In genomic region chr12:4809449-4810218, GRCh38 we compare ENCODE assay signal across 8 cellular contexts.
DNase-seq lines count a peak whose midpoint lies in the region; ATAC-seq and TF ChIP-seq lines count a peak whose summit lies in the region.

No MANE protein-coding gene starts in this region.

- POLR2A ChIA-PET in GM10248 (lab: Yijun Ruan, JAX), result no interaction called here

- H3K4me3 ChIP-seq in mammary epithelial cell (replicated peaks in 1 of 3; ENCODE audit: insufficient read depth in 1 of 3, low read depth in 2 of 3, low read length in 3 of 3), result no peak overlapping the region
- H3K4me3 ChIP-seq in mucosa of rectum (ENCODE audit: low read length in 2 of 2), result peak overlapping the region; percentile 7 to 35
- peak overlapping the region; percentile 37 for H3K4me3 ChIP-seq in upper lobe of right lung

- no peaks in the 10 kb centered on the region for H3K4me1 ChIP-seq in mammary epithelial cell (ENCODE audit: insufficient read depth, low read length)
- no peaks in the 10 kb centered on the region for H3K4me1 ChIP-seq in mucosa of rectum (ENCODE audit: control insufficient read depth in 2 of 2, insufficient read depth in 2 of 2, low read length in 2 of 2)
- no peaks in the 10 kb centered on the region for H3K4me1 ChIP-seq in upper lobe of right lung

- peaks cover 29% of the 10 kb centered on the region for H3K27me3 ChIP-seq in mammary epithelial cell (ENCODE audit: insufficient read depth, low read length)
- H3K27me3 ChIP-seq in mucosa of rectum (ENCODE audit: control insufficient read depth in 2 of 2, insufficient read depth in 2 of 2, low read length in 2 of 2), result peaks cover 7% of the 10 kb centered on the region in 2 donors
- H3K27me3 ChIP-seq in upper lobe of right lung, result peaks cover 49% of the 10 kb centered on the region

- H3K4me2 ChIP-seq in mammary epithelial cell (ENCODE audit: insufficient read depth, low read depth, low read length), result peak overlapping the region; percentile 48

- WGBS in mammary epithelial cell (ENCODE audit: low coverage, missing lambda C conversion rate), result 5% methylated on average over 18 of the region's 80 CpGs

- H2AFZ ChIP-seq in mammary epithelial cell (ENCODE audit: low read depth, low read length), result no peak overlapping the region

- H3K36me3 ChIP-seq in mammary epithelial cell (ENCODE audit: insufficient read depth, low read length) (no peaks in the 10 kb centered on the region), mucosa of rectum (ENCODE audit: control insufficient read depth in 2 of 2, insufficient read depth in 2 of 2, low read length in 2 of 2) (no peaks in the 10 kb centered on the region), upper lobe of right lung (no peaks in the 10 kb centered on the region)

- H3K9me3 ChIP-seq in mammary epithelial cell (replicated peaks; ENCODE audit: insufficient read depth, low read length), result no peaks in the 10 kb centered on the region
- H3K9me3 ChIP-seq in mucosa of rectum (ENCODE audit: control insufficient read depth in 2 of 2, low read length in 2 of 2), result no peaks in the 10 kb centered on the region
- no peaks in the 10 kb centered on the region for H3K9me3 ChIP-seq in upper lobe of right lung

- ATAC-seq in upper lobe of right lung (no peak), HG03135 (IDR thresholded peaks at IDR 0.05; ENCODE audit: unreplicated experiment) (no peak)

- intact Hi-C loops in mammary epithelial cell (cut with micrococcal nuclease) (no loop called here), upper lobe of right lung (cut with DNase I) (no loop called here)

- no peaks in the 10 kb centered on the region for H3K79me2 ChIP-seq in mammary epithelial cell (ENCODE audit: insufficient read depth, low read length)

- H3K9ac ChIP-seq in mammary epithelial cell (ENCODE audit: insufficient read depth, low read length), result no peak overlapping the region
- no peak overlapping the region for H3K9ac ChIP-seq in mucosa of rectum (ENCODE audit: low read depth in 1 of 2, low read length in 2 of 2)

- H4K20me1 ChIP-seq in mammary epithelial cell (ENCODE audit: insufficient read depth, low read length), result no peaks in the 10 kb centered on the region

- dilution Hi-C loops in mammary epithelial cell (cut with HindIII; ENCODE audit: low sequenced_read_pairs), result no loop called here

- in situ Hi-C loops in mammary epithelial cell (cut with MboI; ENCODE audit: low sequenced_read_pairs in 2 of 2), result no loop called here

- no peak overlapping the region for H3K27ac ChIP-seq in mammary epithelial cell (ENCODE audit: insufficient read depth, low read depth, low read length)
- H3K27ac ChIP-seq in mucosa of rectum (ENCODE audit: low read depth in 2 of 2, low read length in 2 of 2), result no peak overlapping the region
- no peak overlapping the region for H3K27ac ChIP-seq in upper lobe of right lung

- TF ChIP-seq CTCF in mammary epithelial cell (conservative IDR thresholded peaks at IDR 0.05 in 1 of 2, IDR thresholded peaks at IDR 0.05 in 1 of 2; ENCODE audit: extremely low read depth in 1 of 2, insufficient read depth in 1 of 2, low read depth in 1 of 2, low read length in 2 of 2) (no peak), upper lobe of right lung (IDR thresholded peaks at IDR 0.05) (no peak), GM10248 (IDR thresholded peaks at IDR 0.05; ENCODE audit: control extremely low read depth, extremely low read depth, low read depth, missing control alignments) (no peak)

- DNase-seq in activated gamma-delta T cell (lab: John Stamatoyannopoulos, UW) (peak; percentile 11), activated gamma-delta T cell treated with Interleukin-2 at 50 U/mL for 16 hours (no peak), mammary epithelial cell (no peak), upper lobe of right lung (no peak), superior temporal gyrus (ENCODE audit: extremely low spot score) (no peak), GM10248 (ENCODE audit: extremely low spot score) (no peak)

- no TSS peak for BruUV-seq in mammary epithelial cell (replicated peaks; lab: Mats Ljungman, UMichigan)

- CTCF ChIA-PET in mammary epithelial cell (lab: Charles Lee; ENCODE audit: low non-redundant PET), result no interaction called here
- CTCF ChIA-PET in GM10248 (lab: Yijun Ruan, JAX), result interaction anchor here (1.0 to 1.9 kb wide), 2 partner anchors 47 to 49 kb away, joined by 3 to 4 read pairs; no protein-coding TSS in a partner anchor

Comparison
In these comparisons a context has a peak if more than half of its experiments do, and no peak if none do; other contexts are left out.
1. H3K4me3 ChIP-seq: peak in mucosa of rectum (2 of 2) and upper lobe of right lung (single experiment); none in mammary epithelial cell (0 of 3).